In the genomic region with DNA sequence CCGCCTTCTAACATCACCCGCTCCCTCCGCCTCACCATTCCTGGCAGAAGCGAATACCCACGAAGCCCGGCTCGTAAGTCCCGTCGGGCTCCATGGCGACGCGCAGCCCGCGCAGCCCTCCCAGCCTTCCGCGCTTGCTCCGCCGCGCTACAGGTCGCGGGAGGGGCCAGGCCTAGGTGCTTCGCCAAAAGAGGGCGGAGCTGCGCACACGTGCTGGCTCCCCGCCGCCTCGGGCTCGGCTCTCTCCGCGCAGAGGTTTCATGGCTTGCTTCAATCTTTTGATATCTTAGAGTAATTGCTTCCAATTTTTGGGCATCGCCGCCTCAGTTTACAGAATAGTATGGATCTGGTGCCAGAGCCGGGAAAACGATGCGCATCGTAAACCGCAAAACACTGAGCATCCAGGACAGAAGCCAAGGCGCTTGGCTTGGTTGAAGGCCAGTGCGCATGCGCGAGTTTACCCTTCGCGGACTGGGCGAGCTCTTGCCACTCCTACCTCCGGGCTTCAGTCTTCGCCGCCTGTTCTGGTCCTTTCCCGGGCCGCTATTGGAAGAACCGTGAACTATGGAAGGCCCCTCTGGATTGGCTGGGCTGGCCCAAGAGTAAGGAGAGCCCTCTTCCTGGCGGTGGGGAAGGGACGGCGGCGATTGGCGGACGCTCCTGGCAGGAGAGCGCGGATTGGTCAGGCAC, we compare ENCODE assay signal across 8 cellular contexts. TPM values are rescaled to one million over a fixed set of nuclear protein-coding genes. Genes with fewer than 3 reads are reported as not detected.
DNase-seq lines count a peak whose midpoint lies in the region; ATAC-seq and TF ChIP-seq lines count a peak whose summit lies in the region.

Gene POLR2I, minus strand, starts transcription at position 113 of the 690 bp plus-strand sequence. Its CDS starts 19 bp downstream, at position 94.

- intact Hi-C loops in testis (cut with DNase I; ENCODE audit: low total_unique reads) = no loop called here

- peaks cover 15% of the 10 kb centered on the region for H3K4me1 ChIP-seq in testis

- H3K27me3 ChIP-seq in testis = no peaks in the 10 kb centered on the region

- DNase-seq in GM10248 (ENCODE audit: extremely low spot score) = peak; percentile 98
- peak; percentile 99 for DNase-seq in NCI-H1105 (lab: John Stamatoyannopoulos, UW)
- DNase-seq in SKM-1 treated with dmso at 0.1 percent for 144 hours (lab: John Stamatoyannopoulos, UW; ENCODE audit: unreplicated experiment) = peak; percentile 99
- DNase-seq in glomerular endothelial cell (ENCODE audit: extremely low read depth, low read depth, low spot score) = peak; percentile 96
- peak; percentile 97 for DNase-seq in omental fat pad (ENCODE audit: low spot score)
- peak; percentile 100 for DNase-seq in testis

- peak within 1 kb of the TSS; percentile 96 for H3K27ac Mint-ChIP-seq in activated naive CD8-positive, alpha-beta T cell

- H3K9me3 Mint-ChIP-seq in activated naive CD8-positive, alpha-beta T cell (ENCODE audit: low read depth) = no peaks in the 10 kb centered on the region

- H3K4me1 Mint-ChIP-seq in activated naive CD8-positive, alpha-beta T cell (ENCODE audit: low read depth) = peaks cover 37% of the 10 kb centered on the region

- CTCF ChIA-PET in GM10248 (lab: Yijun Ruan, JAX) = interaction anchor here (0.7 to 6.1 kb wide), 5 partner anchors 8 to 56 kb away, joined by 3 to 43 read pairs (median 4); no protein-coding TSS in a partner anchor

- TF ChIP-seq CTCF in GM10248 (IDR thresholded peaks at IDR 0.05; ENCODE audit: control extremely low read depth, extremely low read depth, low read depth, missing control alignments) (no peak), omental fat pad (IDR thresholded peaks at IDR 0.05) (peak in 1 of 3 donors; percentile 4), testis (IDR thresholded peaks at IDR 0.05) (no peak)

- ATAC-seq in HG02623 (IDR thresholded peaks at IDR 0.05; ENCODE audit: unreplicated experiment) = peak; percentile 81
- ATAC-seq in omental fat pad (ENCODE audit: low FRiP score) = peak; percentile 96

- peaks cover 6% of the 10 kb centered on the region for H3K36me3 Mint-ChIP-seq in activated naive CD8-positive, alpha-beta T cell

- no peaks in the 10 kb centered on the region for H3K27me3 Mint-ChIP-seq in activated naive CD8-positive, alpha-beta T cell

- H3K4me3 Mint-ChIP-seq in activated naive CD8-positive, alpha-beta T cell = peak within 1 kb of the TSS; percentile 98

- TF ChIP-seq POLR2A in testis (IDR thresholded peaks at IDR 0.05) = no peak

- WGBS in testis, 2 donors = 0% methylated on average over 40 to 59 of the region's 59 CpGs

- H3K36me3 ChIP-seq in testis (ENCODE audit: low read depth, missing control alignments) = no peaks in the 10 kb centered on the region

- H3K4me3 ChIP-seq in testis = peak within 1 kb of the TSS; percentile 54 to 87

- no peaks in the 10 kb centered on the region for H3K9me3 ChIP-seq in testis

- peak within 1 kb of the TSS; percentile 29 to 77 for H3K27ac ChIP-seq in testis

- POLR2A ChIA-PET in GM10248 (lab: Yijun Ruan, JAX) = interaction anchor here (0.5 to 0.6 kb wide), 2 partner anchors 81 to 133 kb away, joined by 3 to 7 read pairs; no protein-coding TSS in a partner anchor

RNA-seq across cellular contexts. Expression of gene POLR2I, which starts in this region (rescaled TPM):
- 38.7 and 51.9 TPM in 2 replicates for total RNA-seq in glomerular endothelial cell
- total RNA-seq in omental fat pad = 10 to 100 TPM; 32.5 to 58.5 (median 36.1) TPM
- total RNA-seq in testis = 100 to 1,000 TPM; 106 to 116 TPM
- 307 TPM for polyA plus RNA-seq in testis (ENCODE audit: insufficient read depth, low read depth, low replicate concordance)

Comparison
In these comparisons a context has a peak if more than half of its experiments do, and no peak if none do; other contexts are left out.
1. Peak in every context shown above with its lines: DNase-seq, ATAC-seq, H3K4me3 ChIP-seq and H3K27ac ChIP-seq.